Comparison of ENCODE assay signal across 15 cellular contexts in the genomic region with DNA sequence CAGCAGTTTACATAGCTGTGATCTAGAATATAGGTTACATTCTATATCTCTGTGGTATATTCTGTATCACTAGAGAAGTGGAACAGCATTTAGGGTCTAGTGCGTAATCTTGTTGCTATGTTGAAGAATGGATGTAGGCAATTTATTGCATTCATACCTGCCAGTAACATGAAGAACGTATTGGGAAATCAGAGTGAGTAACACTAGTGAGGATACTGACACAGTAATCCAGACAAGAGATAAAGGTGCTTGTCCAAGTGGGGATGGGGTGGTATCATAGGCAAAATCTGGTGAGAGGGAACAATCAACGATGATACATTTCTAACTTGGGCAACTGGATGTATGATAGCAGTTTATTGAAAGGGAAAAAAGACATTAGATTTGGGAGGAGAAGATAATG.
"Had no signal": no experiment of that assay in that cellular context is flagged by ENCODE, and none has a peak within 500 bp of the region (broad histone marks: within the 10 kb centered on the region; RNA-seq: fewer than 3 reads in every experiment).

No MANE protein-coding gene starts in this region.

- H3K27me3 Mint-ChIP-seq: activated CD4-positive, alpha-beta memory T cell treated with anti-CD3 and anti-CD28 coated beads, Interleukin-2, amount 10 ng/mL, durations not matched to agents 7 days and 5 days; activated naive CD4-positive, alpha-beta T cell treated with anti-CD3 and anti-CD28 coated beads, Interleukin-2, amount 10 ng/mL, durations not matched to agents 7 days and 5 days had no signal

- DNase-seq: activated CD4-positive, alpha-beta memory T cell treated with anti-CD3 and anti-CD28 coated beads, Interleukin-2, amount 10 ng/mL, durations not matched to agents 7 days and 5 days; activated CD4-positive, alpha-beta T cell treated with anti-CD3 and anti-CD28 coated beads for 1 hour; activated naive CD4-positive, alpha-beta T cell treated with anti-CD3 and anti-CD28 coated beads, Interleukin-2, amount 10 ng/mL, durations not matched to agents 7 days and 5 days; colonic mucosa; foreskin keratinocyte; heart left ventricle; mesenchymal stem cell; pancreas; retina; stimulated activated CD4-positive, alpha-beta T cell treated with anti-CD3 and anti-CD28 coated beads, Interleukin-4, amount 100 ng/mL, for 1 hour; SW 1271; tibial artery had no signal

- H3K9me3 Mint-ChIP-seq: activated CD4-positive, alpha-beta memory T cell treated with anti-CD3 and anti-CD28 coated beads, Interleukin-2, amount 10 ng/mL, durations not matched to agents 7 days and 5 days; activated naive CD4-positive, alpha-beta T cell treated with anti-CD3 and anti-CD28 coated beads, Interleukin-2, amount 10 ng/mL, durations not matched to agents 7 days and 5 days; neural crest cell had no signal

- H3K4me3 Mint-ChIP-seq: activated CD4-positive, alpha-beta memory T cell treated with anti-CD3 and anti-CD28 coated beads, Interleukin-2, amount 10 ng/mL, durations not matched to agents 7 days and 5 days; activated naive CD4-positive, alpha-beta T cell treated with anti-CD3 and anti-CD28 coated beads, Interleukin-2, amount 10 ng/mL, durations not matched to agents 7 days and 5 days; neural crest cell had no signal

- H3K27ac Mint-ChIP-seq: activated CD4-positive, alpha-beta memory T cell treated with anti-CD3 and anti-CD28 coated beads, Interleukin-2, amount 10 ng/mL, durations not matched to agents 7 days and 5 days; activated naive CD4-positive, alpha-beta T cell treated with anti-CD3 and anti-CD28 coated beads, Interleukin-2, amount 10 ng/mL, durations not matched to agents 7 days and 5 days had no signal

- H3K9me3 ChIP-seq: colonic mucosa, heart left ventricle, pancreas, tibial artery, vagina had no signal

- ATAC-seq: foreskin keratinocyte, heart left ventricle, left lobe of liver, pancreas had no signal
